Comparison of ENCODE assay signal across 1 cellular context in the genomic region with DNA sequence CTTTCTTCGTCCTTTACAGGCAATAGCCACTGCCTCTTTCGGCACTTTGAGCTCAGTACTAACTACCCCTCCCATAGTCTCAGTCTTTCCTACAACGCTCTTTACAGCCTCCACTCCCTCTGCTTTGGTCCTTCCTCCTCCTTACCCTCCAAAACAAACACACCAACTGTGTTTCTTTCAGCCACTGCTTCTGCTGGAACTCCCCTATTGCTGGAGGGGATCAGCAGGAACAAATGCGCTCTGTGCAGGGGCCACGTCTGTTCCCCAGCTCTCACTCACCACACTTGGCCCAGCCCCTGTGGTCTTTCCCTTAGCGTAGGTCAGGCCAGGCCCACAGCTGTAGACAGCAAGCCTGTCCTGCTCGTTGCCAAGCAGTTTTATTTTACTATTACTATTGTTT.
TF ChIP-seq lines count a peak whose summit lies in the region.

No MANE protein-coding gene starts in this region.

TF ChIP-seq in H1, 55 proteins besides CTCF, POLR2A, EP300 and RAD21:
- no peak for TF ChIP-seq TEAD4 (IDR thresholded peaks at IDR 0.05; ENCODE audit: low read depth, low read length)
- no peak for TF ChIP-seq PHF8 (conservative IDR thresholded peaks at IDR 0.05; ENCODE audit: low read depth, low read length)
- TF ChIP-seq POLR2AphosphoS5 (IDR thresholded peaks at IDR 0.05; ENCODE audit: low read depth, low read length): no peak
- TF ChIP-seq SIX5 (IDR thresholded peaks at IDR 0.05; ENCODE audit: low read depth, low read length): no peak
- no peak for TF ChIP-seq KDM4A (IDR thresholded peaks at IDR 0.05; ENCODE audit: low read depth, low read length, severe bottlenecking)
TF ChIP-seq in H1: peak in this region for 0.
